In genomic region chr10:102729090-102730026, GRCh38 we compare ENCODE assay signal across 8 cellular contexts. TPM values are rescaled to one million over a fixed set of nuclear protein-coding genes. Genes with fewer than 3 reads are reported as not detected.
DNase-seq lines count a peak whose midpoint lies in the region; ATAC-seq and TF ChIP-seq lines count a peak whose summit lies in the region.

No MANE protein-coding gene starts in this region.

- H3K4me3 Mint-ChIP-seq in chondrocyte (ENCODE audit: unreplicated experiment), result no peak overlapping the region

- no peaks in the 10 kb centered on the region for H3K27me3 Mint-ChIP-seq in chondrocyte (ENCODE audit: low read depth)

- peaks cover 8% of the 10 kb centered on the region for H3K4me1 Mint-ChIP-seq in chondrocyte (ENCODE audit: low read depth)

- H3K36me3 Mint-ChIP-seq in chondrocyte (ENCODE audit: low read depth), result peaks cover 2% of the 10 kb centered on the region

- no peak overlapping the region for H3K27ac Mint-ChIP-seq in chondrocyte (ENCODE audit: unreplicated experiment)

- H3K9me3 Mint-ChIP-seq in chondrocyte (ENCODE audit: low read depth), result no peaks in the 10 kb centered on the region

- DNase-seq in NOMO-1 (lab: John Stamatoyannopoulos, UW; ENCODE audit: unreplicated experiment in 2 of 2) (peak; percentile 27 to 36), NOMO-1 treated with dmso at 0.1 percent for 144 hours (lab: John Stamatoyannopoulos, UW; ENCODE audit: unreplicated experiment) (no peak), NCI-H1092 treated with DMSO at 0.1 percent for 48 hours (lab: John Stamatoyannopoulos, UW) (peak; percentile 29), chondrocyte (ENCODE audit: low spot score) (no peak), left lobe of liver (ENCODE audit: low spot score) (peak; percentile 83)
- DNase-seq in stimulated activated CD4-positive, alpha-beta T cell treated with anti-CD3 and anti-CD28 coated beads, Interleukin-4, amount 100 ng/mL, for 48 hours (ENCODE audit: low read depth in 2 of 2), result peak; percentile 43 to 59

- ATAC-seq in activated CD4-positive, CD25-positive, alpha-beta regulatory T cell treated with anti-CD3 and anti-CD28 coated beads, Interleukin-2, amount 50 U/mL, for 24 hours, result peak; percentile 56 to 73
- ATAC-seq in left lobe of liver (peak; percentile 94), GM19455 (IDR thresholded peaks at IDR 0.05; ENCODE audit: unreplicated experiment) (no peak)

- peak; percentile 97 for TF ChIP-seq CTCF in chondrocyte (IDR thresholded peaks at IDR 0.05)

RNA-seq across cellular contexts. Expression of gene WBP1L, which starts 14.4 kb away (rescaled TPM):
- total RNA-seq in chondrocyte, result 95.3 to 97.1 TPM (median 95.8 TPM) in 3 replicates
- 33.0 TPM for total RNA-seq in left lobe of liver

RNA-seq across cellular contexts. Expression of gene SFXN2, which starts 14.9 kb away (rescaled TPM):
- total RNA-seq in chondrocyte (4.0 to 11.1 TPM (median 4.7 TPM) in 3 replicates), left lobe of liver (25.5 TPM)

RNA-seq across cellular contexts. Expression of gene ARL3, which starts 15.2 kb away (rescaled TPM):
- total RNA-seq in chondrocyte, result 12.1 to 16.5 TPM (median 13.6 TPM) in 3 replicates
- 2.5 TPM for total RNA-seq in left lobe of liver

Comparison
In these comparisons a context has a peak if more than half of its experiments do, and no peak if none do; other contexts are left out.
1. DNase-seq: peak in NOMO-1 (2 of 2), NCI-H1092 treated with DMSO at 0.1 percent for 48 hours (single experiment), left lobe of liver (single experiment) and stimulated activated CD4-positive, alpha-beta T cell treated with anti-CD3 and anti-CD28 coated beads, Interleukin-4, amount 100 ng/mL, for 48 hours (2 of 2); none in NOMO-1 treated with dmso at 0.1 percent for 144 hours (single experiment) and chondrocyte (single experiment).